ENCODE assay signal across 18 cellular contexts in genomic region chr2:100982431-100982861, GRCh38.
"Had no signal": no experiment of that assay in that cellular context is flagged by ENCODE, and none has a peak within 500 bp of the region (broad histone marks: within the 10 kb centered on the region; RNA-seq: fewer than 3 reads in every experiment).

No MANE protein-coding gene starts in this region.

- H3K4me1 ChIP-seq: body of pancreas, gastrocnemius medialis, pancreas, suprapubic skin, upper lobe of right lung had no signal

- DNase-seq: activated CD4-positive, alpha-beta T cell treated with anti-CD3 and anti-CD28 coated beads for 48 hours; activated CD8-positive, alpha-beta T cell treated with anti-CD3 and anti-CD28 coated beads for 36 hours; activated gamma-delta T cell; activated T-cell treated with anti-CD3 and anti-CD28 coated beads, Interleukin-2, amount 50 U/mL, for 4 hours; amniotic stem cell; body of pancreas; cerebellar nuclear complex; effector memory CD8-positive, alpha-beta T cell; gastrocnemius medialis; heart right ventricle; islet precursor cell; pancreas; stimulated activated CD4-positive, alpha-beta T cell treated with anti-CD3 and anti-CD28 coated beads, Interleukin-4, amount 100 ng/mL, for 24 hours; stimulated activated naive CD4-positive, alpha-beta T cell had no signal

- H3K4me3 Mint-ChIP-seq: activated CD8-positive, alpha-beta T cell treated with anti-CD3 and anti-CD28 coated beads for 36 hours; activated T-cell treated with anti-CD3 and anti-CD28 coated beads, Interleukin-2, amount 50 U/mL, for 4 hours; effector memory CD8-positive, alpha-beta T cell had no signal

- ATAC-seq: activated CD8-positive, alpha-beta T cell treated with anti-CD3 and anti-CD28 coated beads for 36 hours; activated naive CD4-positive, alpha-beta T cell treated with anti-CD3 and anti-CD28 coated beads, Interleukin-2, amount 50 U/mL, for 72 hours; activated T-cell treated with anti-CD3 and anti-CD28 coated beads, Interleukin-2, amount 50 U/mL, for 4 hours; body of pancreas; effector memory CD8-positive, alpha-beta T cell; gastrocnemius medialis; pancreas had no signal

- H3K9me3 Mint-ChIP-seq: activated CD8-positive, alpha-beta T cell treated with anti-CD3 and anti-CD28 coated beads for 36 hours; activated naive CD4-positive, alpha-beta T cell treated with anti-CD3 and anti-CD28 coated beads, Interleukin-2, amount 50 U/mL, for 72 hours; activated T-cell treated with anti-CD3 and anti-CD28 coated beads, Interleukin-2, amount 50 U/mL, for 4 hours; effector memory CD8-positive, alpha-beta T cell had no signal

- H3K4me3 ChIP-seq: body of pancreas, gastrocnemius medialis, heart right ventricle, pancreas, suprapubic skin, upper lobe of right lung had no signal

- H3K36me3 Mint-ChIP-seq: activated naive CD4-positive, alpha-beta T cell treated with anti-CD3 and anti-CD28 coated beads, Interleukin-2, amount 50 U/mL, for 72 hours had no signal

- H3K27me3 ChIP-seq: body of pancreas, gastrocnemius medialis, heart right ventricle, pancreas, suprapubic skin, upper lobe of right lung had no signal

- H3K27ac Mint-ChIP-seq: activated CD8-positive, alpha-beta T cell treated with anti-CD3 and anti-CD28 coated beads for 36 hours; effector memory CD8-positive, alpha-beta T cell had no signal

- H3K27me3 Mint-ChIP-seq: activated CD8-positive, alpha-beta T cell treated with anti-CD3 and anti-CD28 coated beads for 36 hours had no signal

- H3K27ac ChIP-seq: body of pancreas, epithelial cell of prostate, gastrocnemius medialis, pancreas, suprapubic skin, upper lobe of right lung had no signal

- H3K36me3 ChIP-seq: upper lobe of right lung had no signal
